ENCODE assay signal across 29 cellular contexts in genomic region chr7:116120839-116121238, GRCh38.
"Had no signal": no experiment of that assay in that cellular context is flagged by ENCODE, and none has a peak within 500 bp of the region (broad histone marks: within the 10 kb centered on the region; RNA-seq: fewer than 3 reads in every experiment).

No MANE protein-coding gene starts in this region.

- H3K9me3 ChIP-seq: gastroesophageal sphincter, heart right ventricle had no signal

- H2AFZ ChIP-seq: hepatocyte had no signal

- H3K4me1 ChIP-seq: gastroesophageal sphincter, heart right ventricle had no signal

- DNase-seq: activated CD4-positive, alpha-beta memory T cell treated with anti-CD3 and anti-CD28 coated beads for 36 hours; activated CD4-positive, alpha-beta T cell treated with anti-CD3 and anti-CD28 coated beads for 36 hours; activated CD4-positive, alpha-beta T cell treated with anti-CD3 and anti-CD28 coated beads, Interleukin-2, amount 10 ng/mL, durations not matched to agents 24 days and 14 days; activated CD4-positive, CD25-positive, alpha-beta regulatory T cell; activated CD4-positive, CD25-positive, alpha-beta regulatory T cell treated with anti-CD3 and anti-CD28 coated beads, Interleukin-2, amount 50 U/mL, for 72 hours; activated CD8-positive, alpha-beta memory T cell treated with anti-CD3 and anti-CD28 coated beads, Interleukin-2, amount 10 ng/mL, durations not matched to agents 7 days and 5 days; activated CD8-positive, alpha-beta memory T cell treated with anti-CD3 and anti-CD28 coated beads, Interleukin-2, amount 50 U/mL, for 48 hours; activated CD8-positive, alpha-beta T cell treated with anti-CD3 and anti-CD28 coated beads, Interleukin-2, amount 10 ng/mL, durations not matched to agents 7 days and 5 days; activated gamma-delta T cell; activated naive CD4-positive, alpha-beta T cell; activated naive CD4-positive, alpha-beta T cell treated with anti-CD3 and anti-CD28 coated beads, Interleukin-2, amount 10 ng/mL, durations not matched to agents 7 days and 5 days; activated naive CD8-positive, alpha-beta T cell treated with anti-CD3 and anti-CD28 coated beads, Interleukin-2, amount 10 ng/mL, durations not matched to agents 7 days and 5 days; activated T-cell treated with anti-CD3 and anti-CD28 coated beads for 4 hours; activated T-cell treated with anti-CD3 and anti-CD28 coated beads, Interleukin-2, amount 50 U/mL, for 24 hours; activated T-cell treated with anti-CD3 and anti-CD28 coated beads, Interleukin-2, amount 50 U/mL, for 72 hours; amniotic stem cell; anterior cingulate cortex; brain microvascular endothelial cell; dorsolateral prefrontal cortex; effector memory CD4-positive, alpha-beta T cell; endodermal cell; foreskin melanocyte; heart right ventricle; T-helper 1 cell; T-helper 17 cell; T1000 had no signal

- H3K36me3 ChIP-seq: brain microvascular endothelial cell, gastroesophageal sphincter, heart right ventricle had no signal

- H3K27me3 ChIP-seq: brain microvascular endothelial cell, dorsolateral prefrontal cortex, gastroesophageal sphincter, hepatocyte had no signal

- H3K79me2 ChIP-seq: hepatocyte had no signal

- H3K4me3 ChIP-seq: coronary artery, dorsolateral prefrontal cortex, gastroesophageal sphincter, heart right ventricle, hepatocyte had no signal

- H3K4me2 ChIP-seq: hepatocyte had no signal

- H3K27ac ChIP-seq: brain microvascular endothelial cell, coronary artery, dorsolateral prefrontal cortex, gastroesophageal sphincter, heart right ventricle, hepatocyte had no signal
